Comparison of ENCODE assay signal across 8 cellular contexts in the genomic region with DNA sequence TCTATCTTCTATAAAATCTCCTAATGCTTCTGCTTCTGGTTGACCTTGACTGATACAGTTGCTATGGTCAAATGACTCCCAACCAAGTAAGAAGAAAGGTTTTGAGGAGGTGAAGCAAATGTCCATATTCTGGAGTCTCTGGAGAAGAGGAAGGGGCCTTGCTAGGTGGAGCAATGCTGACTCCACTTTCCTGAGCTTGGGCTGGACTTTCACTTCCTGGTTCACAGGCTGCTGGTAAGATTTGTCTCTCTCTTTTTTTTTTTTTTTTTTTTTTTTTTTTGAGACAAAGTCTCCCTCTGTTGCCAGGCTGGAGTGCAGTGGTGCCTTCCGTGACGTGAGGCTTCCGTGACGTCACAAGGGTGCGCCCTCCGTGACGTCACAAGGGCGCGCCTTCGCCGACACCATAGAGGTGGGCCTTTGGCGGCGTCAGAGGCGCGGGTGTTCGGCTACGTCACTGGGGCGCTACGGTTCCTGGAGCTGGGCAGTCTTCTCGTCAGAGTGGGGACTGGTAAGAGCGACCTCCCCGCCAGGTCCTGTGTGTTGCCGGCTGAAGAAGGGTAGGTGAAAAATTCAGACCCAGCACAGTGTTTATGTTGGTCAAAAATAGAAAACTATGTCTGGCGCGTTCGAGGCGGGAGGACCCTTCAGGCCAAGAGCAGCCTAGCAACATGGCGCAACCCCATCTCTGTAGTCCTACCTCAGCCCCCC.
DNase-seq lines count a peak whose midpoint lies in the region; ATAC-seq, FAIRE-seq and TF ChIP-seq lines count a peak whose summit lies in the region.
"Not testable (repeated sequence)": the region's sequence is repeated elsewhere in the genome, so short reads cannot be mapped to it uniquely, and the experiment has no call there.

No MANE protein-coding gene starts in this region.

- H3K27me3 Mint-ChIP-seq in T-helper 2 cell treated with Interferon-gamma antibody and Interleukin-4, amounts not matched to agents 5 μg/mL and 100 μg/mL, for 36 hours (ENCODE audit: low read depth) = not testable (repeated sequence)

- intact Hi-C loops in left cardiac atrium (cut with DNase I) = not testable (repeated sequence)

- peak overlapping the region; percentile 99 for H3K4me3 Mint-ChIP-seq in T-helper 2 cell treated with Interferon-gamma antibody and Interleukin-4, amounts not matched to agents 5 μg/mL and 100 μg/mL, for 36 hours

- H3K27me3 ChIP-seq in tibial nerve = not testable (repeated sequence)

- not testable (repeated sequence) for H3K9me3 ChIP-seq in tibial nerve

- FAIRE-seq in GM12891 (lab: Jason Lieb, UNC) = peak; percentile 99

- DNase-seq in GM12891 (ENCODE audit: insufficient read length, low spot score) = peak; percentile 60
- DNase-seq in NCI-H1105 (lab: John Stamatoyannopoulos, UW) = peak; percentile 62
- peak; percentile 95 for DNase-seq in T-helper 2 cell treated with Interferon-gamma antibody and Interleukin-4, amounts not matched to agents 5 μg/mL and 100 μg/mL, for 36 hours (ENCODE audit: low spot score)
- DNase-seq in anterior cingulate cortex (lab: John Stamatoyannopoulos, UW) = peak; percentile 12 to 94 (median 81)
- DNase-seq in left cardiac atrium = peak; percentile 93
- peak; percentile 84 for DNase-seq in pons (ENCODE audit: low spot score)
- peak; percentile 90 to 91 for DNase-seq in tibial nerve (ENCODE audit: low spot score in 2 of 2)

- H3K27ac Mint-ChIP-seq in T-helper 2 cell treated with Interferon-gamma antibody and Interleukin-4, amounts not matched to agents 5 μg/mL and 100 μg/mL, for 36 hours = peak overlapping the region; percentile 100

- TF ChIP-seq CTCF in tibial nerve (IDR thresholded peaks at IDR 0.05) = peak in 2 of 5 experiments; percentile 38 to 54

- H3K9me3 Mint-ChIP-seq in T-helper 2 cell treated with Interferon-gamma antibody and Interleukin-4, amounts not matched to agents 5 μg/mL and 100 μg/mL, for 36 hours = not testable (repeated sequence)

- TF ChIP-seq EP300 in tibial nerve (IDR thresholded peaks at IDR 0.05) = peak; percentile 65 to 85

- H3K4me1 ChIP-seq in tibial nerve = not testable (repeated sequence)

- H3K36me3 ChIP-seq in tibial nerve = not testable (repeated sequence)

- ATAC-seq in HG02759 (IDR thresholded peaks at IDR 0.05; ENCODE audit: unreplicated experiment) (peak; percentile 99), left cardiac atrium (peak; percentile 98 to 99)

- peak overlapping the region; percentile 73 to 87 (median 84) for H3K27ac ChIP-seq in tibial nerve

- peak overlapping the region; percentile 45 to 65 (median 52) for H3K4me3 ChIP-seq in tibial nerve

- not testable (repeated sequence) for H3K36me3 Mint-ChIP-seq in T-helper 2 cell treated with Interferon-gamma antibody and Interleukin-4, amounts not matched to agents 5 μg/mL and 100 μg/mL, for 36 hours (ENCODE audit: low read depth)

- TF ChIP-seq POLR2A in GM12891 (IDR thresholded peaks at IDR 0.05; ENCODE audit: low read depth, low read length) = peak; percentile 68
- TF ChIP-seq POLR2A in tibial nerve (IDR thresholded peaks at IDR 0.05) = peak; percentile 29 to 74

- H3K4me1 Mint-ChIP-seq in T-helper 2 cell treated with Interferon-gamma antibody and Interleukin-4, amounts not matched to agents 5 μg/mL and 100 μg/mL, for 36 hours (ENCODE audit: low read depth) = not testable (repeated sequence)

- 21 to 33% methylated on average over 26 to 28 of the region's 28 CpGs for WGBS in tibial nerve, 2 donors

TF ChIP-seq in GM12891, 5 proteins besides CTCF, POLR2A, EP300 and RAD21:
- TF ChIP-seq SPI1 (IDR thresholded peaks at IDR 0.05; ENCODE audit: low read depth, low read length) (peak; percentile 87), POLR2AphosphoS5 (IDR thresholded peaks at IDR 0.05; ENCODE audit: low read depth, low read length) (peak; percentile 62; the same call in 1 of the 2 replicates), PAX5 (IDR thresholded peaks at IDR 0.05; ENCODE audit: insufficient read depth, low read length, severe bottlenecking) (peak; percentile 10), TAF1 (IDR thresholded peaks at IDR 0.05; ENCODE audit: low read depth, low read length) (peak; percentile 22; the same call in 1 of the 2 replicates)

Comparison
In these comparisons a context has a peak if more than half of its experiments do, and no peak if none do; other contexts are left out.
1. Peak in every context shown above with its lines: DNase-seq, ATAC-seq, H3K4me3 ChIP-seq and H3K27ac ChIP-seq.